Comparison of ENCODE assay signal across 23 cellular contexts in genomic region chr3:28253040-28253715, GRCh38.
"Had no signal": no experiment of that assay in that cellular context is flagged by ENCODE, and none has a peak within 500 bp of the region (broad histone marks: within the 10 kb centered on the region; RNA-seq: fewer than 3 reads in every experiment).

No MANE protein-coding gene starts in this region.

- H3K9me3 Mint-ChIP-seq: activated naive CD8-positive, alpha-beta T cell treated with anti-CD3 and anti-CD28 coated beads, Interleukin-2, amount 10 ng/mL, durations not matched to agents 7 days and 5 days; activated T-cell treated with anti-CD3 and anti-CD28 coated beads, Interleukin-2, amount 50 U/mL, for 4 hours; activated T-helper 2 cell treated with anti-CD3 and anti-CD28 coated beads, Interferon-gamma antibody, Interleukin-2, Interleukin-4, amounts not matched to agents 10 μg/mL and 5 μg/mL and 100 μg/mL, durations not matched to agents 14 hours and 24 hours and 36 hours; endodermal cell; naive thymus-derived CD4-positive, alpha-beta T cell; stimulated activated naive CD8-positive, alpha-beta T cell treated with anti-CD3 and anti-CD28 coated beads, Interleukin-15, amount 100 ng/mL, for 72 hours had no signal

- H3K9me3 ChIP-seq: breast epithelium, esophagus squamous epithelium, gastroesophageal sphincter, neutrophil, ovary, psoas muscle, tibial artery had no signal

- H3K36me3 ChIP-seq: breast epithelium, esophagus squamous epithelium, gastroesophageal sphincter, neutrophil, ovary, tibial artery, WERI-Rb-1 had no signal

- ATAC-seq: activated T-cell treated with anti-CD3 and anti-CD28 coated beads, Interleukin-2, amount 50 U/mL, for 4 hours; gastroesophageal sphincter; left lobe of liver; naive thymus-derived CD4-positive, alpha-beta T cell; psoas muscle; right cardiac atrium; stimulated activated naive CD8-positive, alpha-beta T cell treated with anti-CD3 and anti-CD28 coated beads, Interleukin-15, amount 100 ng/mL, for 72 hours had no signal

- H3K27ac ChIP-seq: breast epithelium, coronary artery, esophagus squamous epithelium, gastroesophageal sphincter, neutrophil, ovary, psoas muscle, tibial artery, WERI-Rb-1 had no signal

- H3K27me3 ChIP-seq: breast epithelium, esophagus squamous epithelium, gastroesophageal sphincter, neutrophil, ovary, tibial artery had no signal

- H3K27ac Mint-ChIP-seq: activated naive CD8-positive, alpha-beta T cell treated with anti-CD3 and anti-CD28 coated beads, Interleukin-2, amount 10 ng/mL, durations not matched to agents 7 days and 5 days; activated T-helper 2 cell treated with anti-CD3 and anti-CD28 coated beads, Interferon-gamma antibody, Interleukin-2, Interleukin-4, amounts not matched to agents 10 μg/mL and 5 μg/mL and 100 μg/mL, durations not matched to agents 14 hours and 24 hours and 36 hours; endodermal cell; stimulated activated naive CD8-positive, alpha-beta T cell treated with anti-CD3 and anti-CD28 coated beads, Interleukin-15, amount 100 ng/mL, for 72 hours had no signal

- H3K27me3 Mint-ChIP-seq: activated naive CD8-positive, alpha-beta T cell treated with anti-CD3 and anti-CD28 coated beads, Interleukin-2, amount 10 ng/mL, durations not matched to agents 7 days and 5 days; naive thymus-derived CD4-positive, alpha-beta T cell; stimulated activated naive CD8-positive, alpha-beta T cell treated with anti-CD3 and anti-CD28 coated beads, Interleukin-15, amount 100 ng/mL, for 72 hours had no signal

- H3K4me3 Mint-ChIP-seq: activated naive CD8-positive, alpha-beta T cell treated with anti-CD3 and anti-CD28 coated beads, Interleukin-2, amount 10 ng/mL, durations not matched to agents 7 days and 5 days; activated T-cell treated with anti-CD3 and anti-CD28 coated beads, Interleukin-2, amount 50 U/mL, for 4 hours; endodermal cell; stimulated activated naive CD8-positive, alpha-beta T cell treated with anti-CD3 and anti-CD28 coated beads, Interleukin-15, amount 100 ng/mL, for 72 hours had no signal

- H3K4me3 ChIP-seq: breast epithelium, coronary artery, esophagus squamous epithelium, gastroesophageal sphincter, lung, ovary, psoas muscle, tibial artery had no signal

- DNase-seq: activated CD8-positive, alpha-beta memory T cell treated with anti-CD3 and anti-CD28 coated beads, Interleukin-2, amount 50 U/mL, for 48 hours; activated naive CD4-positive, alpha-beta T cell; activated naive CD8-positive, alpha-beta T cell treated with anti-CD3 and anti-CD28 coated beads, Interleukin-2, amount 10 ng/mL, durations not matched to agents 7 days and 5 days; activated T-cell treated with anti-CD3 and anti-CD28 coated beads, Interleukin-2, amount 50 U/mL, for 4 hours; amniotic stem cell; endodermal cell; esophagus squamous epithelium; head of caudate nucleus; naive thymus-derived CD4-positive, alpha-beta T cell; ovary; psoas muscle; right cardiac atrium; stimulated activated naive CD8-positive, alpha-beta T cell treated with anti-CD3 and anti-CD28 coated beads, Interleukin-15, amount 100 ng/mL, for 72 hours; T-helper 1 cell; tibial artery; WERI-Rb-1 had no signal

- H3K4me1 ChIP-seq: breast epithelium, psoas muscle, tibial artery had no signal
